ENCODE assay signal across 1 cellular context in the genomic region with DNA sequence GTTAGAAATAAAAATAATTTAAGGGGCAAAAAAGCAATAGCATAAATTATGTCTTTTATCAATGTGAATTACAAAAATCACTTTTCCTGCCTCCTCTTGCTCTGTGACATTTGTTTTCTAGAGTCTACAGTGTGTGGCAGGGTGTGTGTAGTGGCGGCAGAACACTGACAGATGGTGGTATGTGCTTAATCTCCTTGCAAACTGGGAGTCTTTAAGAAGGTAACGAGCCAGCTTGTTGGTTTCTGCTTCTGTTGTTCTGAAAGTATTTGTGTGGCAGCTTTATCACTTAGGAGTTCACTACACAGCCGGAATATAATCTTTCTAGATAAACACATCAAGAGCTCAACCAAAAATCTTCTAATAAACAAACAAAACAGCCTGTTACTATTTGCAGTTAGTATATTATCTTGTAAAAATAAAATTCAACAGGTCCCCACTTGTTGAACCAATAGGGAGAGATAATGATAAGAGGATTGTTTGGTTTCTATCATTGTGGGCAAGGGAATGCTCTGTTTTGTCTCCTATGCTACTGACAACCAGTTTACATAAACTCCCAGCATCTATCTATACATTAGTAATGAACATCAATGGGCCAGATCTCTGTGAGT.
TF ChIP-seq lines count a peak whose summit lies in the region.

No MANE protein-coding gene starts in this region.

TF ChIP-seq in SK-N-SH, 30 proteins besides CTCF, POLR2A, EP300 and RAD21 (continued from another document):
- no peak for TF ChIP-seq ZBTB33 (IDR thresholded peaks at IDR 0.05; ENCODE audit: borderline replicate concordance, low read depth)
- no peak for TF ChIP-seq GATA2 (CRISPR knock-in tag; IDR thresholded peaks at IDR 0.05)
- no peak for TF ChIP-seq RFX5 (IDR thresholded peaks at IDR 0.05; ENCODE audit: low read length)
- no peak for TF ChIP-seq USF1 (IDR thresholded peaks at IDR 0.05; ENCODE audit: borderline replicate concordance, low read depth)
TF ChIP-seq in SK-N-SH: peak in this region for 0.
